Comparison of ENCODE assay signal across 8 cellular contexts in the genomic region with DNA sequence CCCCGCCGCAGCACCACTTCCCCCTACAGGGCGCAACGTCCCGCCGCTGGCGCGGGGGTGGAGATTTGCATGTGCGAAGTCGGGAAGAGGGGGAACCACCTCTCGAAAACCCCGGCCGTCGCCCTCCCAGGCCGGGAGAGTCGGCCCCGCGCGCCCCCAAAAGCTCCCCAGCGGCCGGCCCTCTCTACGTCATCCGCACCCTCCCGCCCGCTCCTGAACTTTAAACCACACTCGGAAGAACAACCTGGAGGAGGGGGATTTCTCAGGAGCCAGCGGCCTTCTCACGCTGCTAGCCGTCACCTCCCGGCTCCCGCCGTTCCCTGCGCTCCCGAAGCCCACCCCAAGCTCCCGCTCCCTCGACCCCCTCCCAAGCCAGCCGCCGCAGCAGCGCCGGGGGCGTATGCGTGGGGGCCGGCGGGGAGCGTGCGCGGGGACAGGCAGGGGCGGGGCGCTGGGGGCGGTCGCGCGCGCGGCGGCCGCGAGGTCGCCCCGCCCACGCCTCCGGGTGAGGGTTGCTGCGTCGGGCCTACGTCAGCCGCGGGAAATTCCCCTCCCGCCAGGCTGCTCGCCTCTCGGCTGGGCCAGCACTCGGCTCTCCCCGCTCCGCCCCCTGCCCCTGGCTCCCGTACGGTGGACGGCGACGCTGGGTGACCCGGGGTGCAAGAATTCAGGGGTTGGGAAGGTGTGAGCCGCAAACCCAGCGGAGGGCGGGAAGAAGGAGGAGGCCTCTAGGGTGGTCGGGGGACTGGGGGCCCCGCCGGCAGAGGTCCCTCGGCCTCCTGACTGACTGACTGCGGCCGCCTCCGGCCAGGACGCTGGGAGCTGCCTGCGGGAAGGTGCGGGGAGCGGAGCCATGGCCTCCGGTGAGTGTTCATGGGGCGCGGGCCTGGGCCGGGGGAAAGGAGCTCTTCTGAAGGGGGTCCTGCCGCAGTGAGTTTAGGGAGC. TPM values are rescaled to one million over a fixed set of nuclear protein-coding genes. Genes with fewer than 3 reads are reported as not detected.
A peak's percentile ranks its signal among the peaks of the same experiment; 100 is the strongest.
DNase-seq lines count a peak whose midpoint lies in the region; ATAC-seq and TF ChIP-seq lines count a peak whose summit lies in the region.

A gene (plus strand): TSS at position 587 of the 945 bp plus-strand sequence. CDS start 267 bp downstream, at position 854.

- no peaks in the 10 kb centered on the region for H3K36me3 ChIP-seq in HUES48 (ENCODE audit: control insufficient read depth, insufficient read depth, low read length)
- peaks cover 4% of the 10 kb centered on the region for H3K36me3 ChIP-seq in OCI-LY3 (replicated peaks; ENCODE audit: low read depth, low read length)
- no peaks in the 10 kb centered on the region for H3K36me3 ChIP-seq in mucosa of descending colon (ENCODE audit: low read depth)

- H3K79me2 ChIP-seq in OCI-LY3 (ENCODE audit: low read length): peaks cover 49% of the 10 kb centered on the region

- peak within 1 kb of the TSS; percentile 84 for H3K9ac ChIP-seq in HUES48 (ENCODE audit: low read depth, low read length)
- H3K9ac ChIP-seq in OCI-LY3 (ENCODE audit: low read length): peak within 1 kb of the TSS; percentile 95

- H3K4me2 ChIP-seq in OCI-LY3 (ENCODE audit: low read length): peak within 1 kb of the TSS; percentile 90

- H3K4me1 ChIP-seq in HUES48 (ENCODE audit: control insufficient read depth, insufficient read depth, low read length) (peaks cover 17% of the 10 kb centered on the region), OCI-LY3 (ENCODE audit: low read length) (peaks cover 36% of the 10 kb centered on the region), mucosa of descending colon (ENCODE audit: low read depth) (peaks cover 19% of the 10 kb centered on the region)

- H3K27ac ChIP-seq in HUES48 (ENCODE audit: low read depth, low read length): peak within 1 kb of the TSS; percentile 96
- peak within 1 kb of the TSS; percentile 94 for H3K27ac ChIP-seq in OCI-LY3 (ENCODE audit: low read length)
- peak within 1 kb of the TSS; percentile 86 for H3K27ac ChIP-seq in epithelial cell of prostate

- no peaks in the 10 kb centered on the region for H3K9me3 ChIP-seq in HUES48 (ENCODE audit: control insufficient read depth, insufficient read depth, low read length)
- no peaks in the 10 kb centered on the region for H3K9me3 ChIP-seq in OCI-LY3 (ENCODE audit: insufficient read depth, low read length)
- no peaks in the 10 kb centered on the region for H3K9me3 ChIP-seq in mucosa of descending colon

- peaks cover 23% of the 10 kb centered on the region for H3K27me3 ChIP-seq in HUES48 (ENCODE audit: control insufficient read depth, insufficient read depth, low read length)
- H3K27me3 ChIP-seq in OCI-LY3 (ENCODE audit: low read depth, low read length): no peaks in the 10 kb centered on the region

- peak; percentile 76 for ATAC-seq in GM21423 (IDR thresholded peaks at IDR 0.05; ENCODE audit: unreplicated experiment)
- ATAC-seq in mucosa of descending colon: peak; percentile 95

- H3K4me3 ChIP-seq in HUES48 (ENCODE audit: low read depth, low read length) (peak within 1 kb of the TSS; percentile 94), OCI-LY3 (ENCODE audit: low read length) (peak within 1 kb of the TSS; percentile 88), mucosa of descending colon (peak within 1 kb of the TSS; percentile 74)

- intact Hi-C loops in mucosa of descending colon (cut with DNase I, micrococcal nuclease): no loop called here

- DNase-seq in DMS 273 treated with DMSO at 0.1 percent for 48 hours (lab: John Stamatoyannopoulos, UW) (peak; percentile 72), activated T-cell treated with anti-CD3 and anti-CD28 coated beads for 24 hours (ENCODE audit: low read depth) (peak; percentile 83), epithelial cell of prostate (ENCODE audit: low read depth, low spot score) (peak; percentile 67), mucosa of descending colon (peak; percentile 93 to 96 (median 94))
- DNase-seq in stimulated activated CD8-positive, alpha-beta memory T cell treated with anti-CD3 and anti-CD28 coated beads, Interleukin-4, amount 100 ng/mL, for 1 hour (ENCODE audit: low read depth in 2 of 2, low spot score in 1 of 2): peak; percentile 77 to 79

- H2AFZ ChIP-seq in OCI-LY3 (ENCODE audit: low read depth, low read length): no peak within 1 kb of the TSS

- TF ChIP-seq CTCF in OCI-LY3 (IDR thresholded peaks at IDR 0.05; ENCODE audit: low read depth, low read length): 0 out of 2 replicates have a peak, but pooled peaks have one; percentile 16
- TF ChIP-seq CTCF in mucosa of descending colon (IDR thresholded peaks at IDR 0.05): no peak

- peaks cover 21% of the 10 kb centered on the region for H4K20me1 ChIP-seq in OCI-LY3 (ENCODE audit: insufficient read depth, low read length)

RNA-seq across cellular contexts. Expression of the gene that starts here (rescaled TPM):
- total RNA-seq in mucosa of descending colon: 10 to 100 TPM; 17.4 to 20.5 (median 18.1) TPM

Comparison
In these comparisons a context has a peak if more than half of its experiments do, and no peak if none do; other contexts are left out.
1. Peak in every context shown above with its lines: DNase-seq, ATAC-seq, H3K4me3 ChIP-seq and H3K27ac ChIP-seq.